ENCODE assay signal across 8 cellular contexts in genomic region chr10:91632671-91633550, GRCh38. TPM values are rescaled to one million over a fixed set of nuclear protein-coding genes. Genes with fewer than 3 reads are reported as not detected.
DNase-seq lines count a peak whose midpoint lies in the region; ATAC-seq, FAIRE-seq and TF ChIP-seq lines count a peak whose summit lies in the region.

Gene PPP1R3C, minus strand, starts transcription at chr10:91633071. Its CDS starts 102 bp downstream, at chr10:91632969.

- no peak for TF ChIP-seq CTCF in D721Med (IDR thresholded peaks at IDR 0.05; ENCODE audit: insufficient read depth, missing control alignments)

- H3K36me3 ChIP-seq in iPS DF 6.9 (ENCODE audit: control insufficient read depth, insufficient read depth, low read length), result no peaks in the 10 kb centered on the region

- H3K27ac Mint-ChIP-seq in T-helper 17 cell, result no peak within 1 kb of the TSS

- no peaks in the 10 kb centered on the region for H3K36me3 Mint-ChIP-seq in T-helper 17 cell (ENCODE audit: low read depth)

- no CpG with 5 or more reads among the region's 61 CpGs for WGBS in iPS DF 6.9 (ENCODE audit: insufficient coverage, insufficient read length)

- H3K27me3 Mint-ChIP-seq in T-helper 17 cell, result peaks cover 71% of the 10 kb centered on the region

- peaks cover 2% of the 10 kb centered on the region; the same call in 1 of the 2 replicates for H3K27me3 ChIP-seq in iPS DF 6.9 (ENCODE audit: control insufficient read depth, insufficient read depth, low read length)

- H3K27ac ChIP-seq in iPS DF 6.9 (ENCODE audit: low read length), result no peak within 1 kb of the TSS

- H3K9me3 ChIP-seq in T-helper 17 cell (ENCODE audit: control insufficient read depth, low read length, poor library complexity, severe bottlenecking) (no peaks in the 10 kb centered on the region), iPS DF 6.9 (ENCODE audit: control insufficient read depth, insufficient read depth, low read length) (no peaks in the 10 kb centered on the region)

- in situ Hi-C loops in T47D (cut with HindIII; ENCODE audit: low pct_unique_long_range_greater_than_20kb, low sequenced_read_pairs), result no loop called here

- ATAC-seq in GM21529 (IDR thresholded peaks at IDR 0.05; ENCODE audit: unreplicated experiment) (peak; percentile 81), T-helper 17 cell (peak; percentile 81)

- H3K4me1 Mint-ChIP-seq in T-helper 17 cell, result peaks cover 3% of the 10 kb centered on the region

- H3K4me1 ChIP-seq in iPS DF 6.9 (ENCODE audit: control insufficient read depth, insufficient read depth, low read length), result no peaks in the 10 kb centered on the region

- DNase-seq in D721Med (ENCODE audit: insufficient read length, low spot score), result peak; percentile 58
- DNase-seq in LHCN-M2 (ENCODE audit: low read depth), result peak; percentile 97
- DNase-seq in T-helper 17 cell, result peak in 1 of 3 donors; percentile 4
- peak; percentile 45 to 66 for DNase-seq in T47D (ENCODE audit: low read depth in 1 of 2, low spot score in 1 of 2)
- peak; percentile 64 for DNase-seq in iPS DF 6.9 (ENCODE audit: low read depth, low spot score)
- peak; percentile 73 for DNase-seq in renal cortical epithelial cell (ENCODE audit: low read depth)
- DNase-seq in NK-92 treated with Interleukin-12 subunit alpha and Interleukin-12 subunit beta, amount 100 ng/mL, for 24 hours (lab: John Stamatoyannopoulos, UW), result no peak

- H3K4me3 ChIP-seq in iPS DF 6.9 (ENCODE audit: low read length), result peak within 1 kb of the TSS; percentile 28; the same call in 1 of the 2 replicates

- H3K4me3 Mint-ChIP-seq in T-helper 17 cell, result peak within 1 kb of the TSS; percentile 65

- FAIRE-seq in D721Med (lab: Jason Lieb, UNC), result no peak

RNA-seq across cellular contexts. Expression of gene PPP1R3C, which starts in this region (rescaled TPM):
- 74.9 and 101 TPM in 2 replicates for total RNA-seq in LHCN-M2 (2014; rRNA removed)
- 45.9 TPM for polyA plus RNA-seq in LHCN-M2 (2012)
- total RNA-seq in T-helper 17 cell, result under 1 TPM in 1 of 2 donors, not detected in 1; 0.10 TPM
- total RNA-seq in renal cortical epithelial cell, result 5.7 and 39.4 TPM in 2 replicates

Comparison
In these comparisons a context has a peak if more than half of its experiments do, and no peak if none do; other contexts are left out.
1. Peak in ATAC-seq in T-helper 17 cell; RNA of the gene not detected or under 1 TPM.